In genomic region chr22:19447388-19448075, GRCh38 we compare ENCODE assay signal across 8 cellular contexts. TPM values are rescaled to one million over a fixed set of nuclear protein-coding genes. Genes with fewer than 3 reads are reported as not detected.
DNase-seq lines count a peak whose midpoint lies in the region; TF ChIP-seq lines count a peak whose summit lies in the region.

Gene C22orf39, minus strand, starts transcription at chr22:19447711. Its CDS starts 23 bp downstream, at chr22:19447688.

- peak; percentile 79 for TF ChIP-seq POLR2A in Raji (IDR thresholded peaks at IDR 0.05; ENCODE audit: insufficient read depth, low read depth, low read length)

- DNase-seq in EH (ENCODE audit: low read depth): peak; percentile 92
- DNase-seq in H4 (ENCODE audit: low spot score): peak; percentile 84
- peak; percentile 83 for DNase-seq in activated effector memory CD4-positive, alpha-beta T cell treated with Interleukin-2 at 50 U/mL for 16 hours
- DNase-seq in fibroblast of the aortic adventitia (ENCODE audit: low read depth): peak; percentile 93

- peak within 1 kb of the TSS; percentile 80 for H3K4me2 ChIP-seq in Loucy (ENCODE audit: low read depth, low read length, poor library complexity, severe bottlenecking)

- H3K27me3 ChIP-seq in Loucy (ENCODE audit: insufficient read depth, low read length, poor library complexity, severe bottlenecking): no peaks in the 10 kb centered on the region

- peak within 1 kb of the TSS; percentile 57 to 92 (median 91) for H3K27ac Mint-ChIP-seq in nephron
- peak within 1 kb of the TSS; percentile 85 for H3K27ac Mint-ChIP-seq in stimulated activated naive CD8-positive, alpha-beta T cell treated with anti-CD3 and anti-CD28 coated beads, Interleukin-15, Interleukin-2, amounts not matched to agents 100 ng/mL and 50 ng/mL, for 24 hours

- H3K36me3 Mint-ChIP-seq in nephron (ENCODE audit: low read depth): peaks cover 27% of the 10 kb centered on the region
- peaks cover 49% of the 10 kb centered on the region for H3K36me3 Mint-ChIP-seq in stimulated activated naive CD8-positive, alpha-beta T cell treated with anti-CD3 and anti-CD28 coated beads, Interleukin-15, Interleukin-2, amounts not matched to agents 100 ng/mL and 50 ng/mL, for 24 hours (ENCODE audit: low read depth)

- H4K20me1 ChIP-seq in Loucy (ENCODE audit: insufficient read depth, low read length, poor library complexity, severe bottlenecking): peaks cover 27% of the 10 kb centered on the region

- H3K9me3 ChIP-seq in Loucy (ENCODE audit: insufficient read depth, low read depth, low read length): no peaks in the 10 kb centered on the region

- H3K4me3 Mint-ChIP-seq in nephron: peak within 1 kb of the TSS; percentile 83 to 95 (median 88)
- H3K4me3 Mint-ChIP-seq in stimulated activated naive CD8-positive, alpha-beta T cell treated with anti-CD3 and anti-CD28 coated beads, Interleukin-15, Interleukin-2, amounts not matched to agents 100 ng/mL and 50 ng/mL, for 24 hours: peak within 1 kb of the TSS; percentile 96

- peak within 1 kb of the TSS; percentile 93 for H2AFZ ChIP-seq in Loucy (ENCODE audit: low read length)

- no peaks in the 10 kb centered on the region for H3K9me2 ChIP-seq in Loucy (replicated peaks; ENCODE audit: low read depth, low read length)

- H3K9ac ChIP-seq in Loucy (ENCODE audit: low read depth, low read length, poor library complexity, severe bottlenecking): peak within 1 kb of the TSS; percentile 83

- H3K9me3 Mint-ChIP-seq in nephron: no peaks in the 10 kb centered on the region
- no peaks in the 10 kb centered on the region for H3K9me3 Mint-ChIP-seq in stimulated activated naive CD8-positive, alpha-beta T cell treated with anti-CD3 and anti-CD28 coated beads, Interleukin-15, Interleukin-2, amounts not matched to agents 100 ng/mL and 50 ng/mL, for 24 hours

- TF ChIP-seq CTCF in Loucy (conservative IDR thresholded peaks at IDR 0.05; ENCODE audit: low read length) (no peak), fibroblast of the aortic adventitia (IDR thresholded peaks at IDR 0.05; ENCODE audit: insufficient read depth, low read length) (no peak), nephron (IDR thresholded peaks at IDR 0.05; ENCODE audit: unreplicated experiment in 3 of 3) (no peak)

- H3K4me1 ChIP-seq in Loucy (ENCODE audit: insufficient read depth, low read length, poor library complexity, severe bottlenecking): peaks cover 36% of the 10 kb centered on the region

- peaks cover 21% of the 10 kb centered on the region for H3K4me1 Mint-ChIP-seq in nephron
- H3K4me1 Mint-ChIP-seq in stimulated activated naive CD8-positive, alpha-beta T cell treated with anti-CD3 and anti-CD28 coated beads, Interleukin-15, Interleukin-2, amounts not matched to agents 100 ng/mL and 50 ng/mL, for 24 hours (ENCODE audit: low read depth): peaks cover 45% of the 10 kb centered on the region

- H3K4me3 ChIP-seq in Loucy (ENCODE audit: low read length, poor library complexity, severe bottlenecking) (peak within 1 kb of the TSS; percentile 84), fibroblast of the aortic adventitia (ENCODE audit: low read depth, low read length) (peak within 1 kb of the TSS; percentile 82)

- peaks cover 66% of the 10 kb centered on the region for H3K79me2 ChIP-seq in Loucy (ENCODE audit: insufficient read depth, low read length)

- no peaks in the 10 kb centered on the region for H3F3A ChIP-seq in Loucy (ENCODE audit: low read depth)

- peaks cover 8% of the 10 kb centered on the region; the same call in 1 of the 2 replicates for H3K36me3 ChIP-seq in Loucy (ENCODE audit: insufficient read depth, low read length)

- H3K27me3 Mint-ChIP-seq in nephron (ENCODE audit: low read depth): no peaks in the 10 kb centered on the region
- no peaks in the 10 kb centered on the region for H3K27me3 Mint-ChIP-seq in stimulated activated naive CD8-positive, alpha-beta T cell treated with anti-CD3 and anti-CD28 coated beads, Interleukin-15, Interleukin-2, amounts not matched to agents 100 ng/mL and 50 ng/mL, for 24 hours

RNA-seq across cellular contexts. Expression of gene C22orf39, which starts in this region (rescaled TPM):
- total RNA-seq in H4 (2014; rRNA removed; shearing (Covaris generic)): 19.6 and 23.2 TPM in 2 replicates
- total RNA-seq in fibroblast of the aortic adventitia (ENCODE audit: low replicate concordance): 9.6 and 10.5 TPM in 2 replicates

Comparison
In these comparisons a context has a peak if more than half of its experiments do, and no peak if none do; other contexts are left out.
1. Peak in every context shown above with its lines: DNase-seq and H3K4me3 ChIP-seq.